In genomic region chr19:17209126-17210036, GRCh38 we compare ENCODE assay signal across 8 cellular contexts. TPM values are rescaled to one million over a fixed set of nuclear protein-coding genes. Genes with fewer than 3 reads are reported as not detected.
A peak's percentile ranks its signal among the peaks of the same experiment; 100 is the strongest.
DNase-seq lines count a peak whose midpoint lies in the region; ATAC-seq and TF ChIP-seq lines count a peak whose summit lies in the region.

No MANE protein-coding gene starts in this region.

- intact Hi-C loops in sciatic nerve (cut with DNase I) = loop anchor here (10.0 kb wide), 1 partner anchor 65 kb away; no protein-coding TSS in a partner anchor

- TF ChIP-seq CTCF in HFFc6 (IDR thresholded peaks at IDR 0.05) (no peak), WTC11 (IDR thresholded peaks at IDR 0.05) (no peak)

- peaks cover 8% of the 10 kb centered on the region; the same call in 1 of the 2 replicates for H3K27me3 Mint-ChIP-seq in HFFc6 (ENCODE audit: insufficient read depth)
- no peaks in the 10 kb centered on the region for H3K27me3 Mint-ChIP-seq in WTC11 (ENCODE audit: low read depth)

- peak overlapping the region; percentile 42; the same call in 1 of the 2 replicates for H3K27ac Mint-ChIP-seq in HFFc6
- H3K27ac Mint-ChIP-seq in WTC11 = peak overlapping the region; percentile 95

- CTCF ChIA-PET in WTC11 (lab: Charles Lee) = interaction anchor here (0.9 to 1.6 kb wide), 3 partner anchors 17 to 95 kb away, joined by 3 to 7 read pairs (median 3); partner anchors contain the start of gene OCEL1

- H3K4me1 Mint-ChIP-seq in HFFc6 (ENCODE audit: low read depth) = peaks cover 11% of the 10 kb centered on the region
- H3K4me1 Mint-ChIP-seq in WTC11 = peaks cover 13% of the 10 kb centered on the region

- DNase-seq in Caki2 (ENCODE audit: low read depth) (peak; percentile 71), HFFc6 (peak; percentile 7), WTC11 (ENCODE audit: low spot score) (peak; percentile 100), glomerular visceral epithelial cell (ENCODE audit: extremely low spot score) (peak; percentile 52), sciatic nerve (ENCODE audit: low spot score) (no peak)
- peak; percentile 71 for DNase-seq in stimulated activated naive CD8-positive, alpha-beta T cell treated with anti-CD3 and anti-CD28 coated beads, Interleukin-15, Interleukin-2, amounts not matched to agents 100 U/mL and 50 U/mL, for 24 hours
- no peak for DNase-seq in NK-92 treated with Interleukin-12 subunit alpha and Interleukin-12 subunit beta, amount 100 ng/mL, for 24 hours (lab: John Stamatoyannopoulos, UW)

- peak; percentile 95 for ATAC-seq in WTC11
- ATAC-seq in stimulated activated naive CD8-positive, alpha-beta T cell treated with anti-CD3 and anti-CD28 coated beads, Interleukin-15, Interleukin-2, amounts not matched to agents 100 U/mL and 50 U/mL, for 24 hours = peak; percentile 29
- no peak for ATAC-seq in sciatic nerve
- no peak for ATAC-seq in GM21447 (IDR thresholded peaks at IDR 0.05; ENCODE audit: unreplicated experiment)

- in situ Hi-C loops in Caki2 (cut with HindIII; ENCODE audit: low pct_unique_long_range_greater_than_20kb, low sequenced_read_pairs) = no loop called here

- H3K9me3 Mint-ChIP-seq in HFFc6 = no peaks in the 10 kb centered on the region
- no peaks in the 10 kb centered on the region for H3K9me3 Mint-ChIP-seq in WTC11

- H3K4me3 Mint-ChIP-seq in HFFc6 (no peak overlapping the region), WTC11 (peak overlapping the region; percentile 40; the same call in 1 of the 2 replicates)

- H3K36me3 Mint-ChIP-seq in HFFc6 (ENCODE audit: low read depth) (peaks cover 26% of the 10 kb centered on the region), WTC11 (peaks cover 17% of the 10 kb centered on the region)

- POLR2A ChIA-PET in WTC11 (lab: Charles Lee) = no interaction called here

TF ChIP-seq in WTC11, 78 proteins besides CTCF, POLR2A, EP300 and RAD21:
- TF ChIP-seq E2F5 (CRISPR knock-in tag; IDR thresholded peaks at IDR 0.05) (no peak), CREB1 (CRISPR knock-in tag; IDR thresholded peaks at IDR 0.05) (no peak), TP53 (CRISPR knock-in tag; IDR thresholded peaks at IDR 0.05) (no peak), SP1 (CRISPR knock-in tag; conservative IDR thresholded peaks at IDR 0.05) (peak; percentile 76), NR1H2 (CRISPR knock-in tag; IDR thresholded peaks at IDR 0.05) (no peak), ERG (CRISPR knock-in tag; IDR thresholded peaks at IDR 0.05) (no peak), MAX (CRISPR knock-in tag; IDR thresholded peaks at IDR 0.05) (peak; percentile 55; the same call in 1 of the 2 replicates), ATF1 (CRISPR knock-in tag; IDR thresholded peaks at IDR 0.05) (no peak), CDX4 (CRISPR knock-in tag; IDR thresholded peaks at IDR 0.05; ENCODE audit: borderline replicate concordance) (no peak), JUN (CRISPR knock-in tag; IDR thresholded peaks at IDR 0.05) (no peak), HMGA2 (CRISPR knock-in tag; IDR thresholded peaks at IDR 0.05) (no peak), STAT6 (CRISPR knock-in tag; conservative IDR thresholded peaks at IDR 0.05; ENCODE audit: low read depth) (no peak), USF1 (CRISPR knock-in tag; IDR thresholded peaks at IDR 0.05) (no peak), ESRRA (CRISPR knock-in tag; IDR thresholded peaks at IDR 0.05; ENCODE audit: borderline replicate concordance) (no peak), FOXP1 (CRISPR knock-in tag; IDR thresholded peaks at IDR 0.05; ENCODE audit: borderline replicate concordance) (peak; percentile 48; the same call in 1 of the 2 replicates)

RNA-seq across cellular contexts. Expression of gene USE1, which starts 5.8 kb away (rescaled TPM):
- total RNA-seq in Caki2 (2014; rRNA removed; shearing (Covaris generic); ENCODE audit: low replicate concordance) = 59.3 and 78.1 TPM in 2 replicates
- total RNA-seq in HFFc6 (2021; fragmentation: NEBNext Ultra II Directional; extraction: Animal tissue kit (Norgen Biotek cat#: 25700)) = 10 to 100 TPM; 23.5 to 29.3 (median 25.7) TPM
- total RNA-seq in WTC11 (2021) (13.9 to 15.4 TPM (median 14.2 TPM) in 3 replicates), sciatic nerve (27.4 TPM)

RNA-seq across cellular contexts. Expression of gene OCEL1, which starts 16.6 kb away (rescaled TPM):
- total RNA-seq in Caki2 (2014; rRNA removed; shearing (Covaris generic); ENCODE audit: low replicate concordance) = 6.5 and 26.0 TPM in 2 replicates
- total RNA-seq in HFFc6 (2021; fragmentation: NEBNext Ultra II Directional; extraction: Animal tissue kit (Norgen Biotek cat#: 25700)) = 10 to 100 TPM; 13.0 to 20.3 (median 17.4) TPM
- total RNA-seq in WTC11 (2021) = 34.0 to 51.6 TPM (median 40.9 TPM) in 3 replicates
- 23.4 TPM for total RNA-seq in sciatic nerve

RNA-seq across cellular contexts. Expression of gene NR2F6, which starts 36.3 kb away (rescaled TPM):
- total RNA-seq in Caki2 (2014; rRNA removed; shearing (Covaris generic); ENCODE audit: low replicate concordance) = 121 and 145 TPM in 2 replicates
- 10 to 100 TPM; 46.1 to 61.9 (median 49.3) TPM for total RNA-seq in HFFc6 (2021; fragmentation: NEBNext Ultra II Directional; extraction: Animal tissue kit (Norgen Biotek cat#: 25700))
- total RNA-seq in WTC11 (2021) (144 to 149 TPM (median 145 TPM) in 3 replicates), sciatic nerve (23.9 TPM)

RNA-seq across cellular contexts. Expression of gene USHBP1, which starts 55.2 kb away (rescaled TPM):
- total RNA-seq in Caki2 (2014; rRNA removed; shearing (Covaris generic); ENCODE audit: low replicate concordance) = not detected in 2 replicates
- not detected for total RNA-seq in HFFc6 (2021; fragmentation: NEBNext Ultra II Directional; extraction: Animal tissue kit (Norgen Biotek cat#: 25700))
- total RNA-seq in WTC11 (2021) (10.9 to 14.2 TPM (median 12.3 TPM) in 3 replicates), sciatic nerve (9.6 TPM)

RNA-seq across cellular contexts. Expression of gene BABAM1, which starts 57.9 kb away (rescaled TPM):
- total RNA-seq in Caki2 (2014; rRNA removed; shearing (Covaris generic); ENCODE audit: low replicate concordance) = 247 and 320 TPM in 2 replicates
- total RNA-seq in HFFc6 (2021; fragmentation: NEBNext Ultra II Directional; extraction: Animal tissue kit (Norgen Biotek cat#: 25700)) = 100 to 1,000 TPM; 105 to 128 (median 120) TPM
- total RNA-seq in WTC11 (2021) = 139 to 147 TPM (median 146 TPM) in 3 replicates
- total RNA-seq in sciatic nerve = 66.6 TPM

Comparison
In these comparisons a context has a peak if more than half of its experiments do, and no peak if none do; other contexts are left out.
1. DNase-seq: peak in Caki2 (single experiment), HFFc6 (single experiment), WTC11 (single experiment), glomerular visceral epithelial cell (single experiment) and stimulated activated naive CD8-positive, alpha-beta T cell treated with anti-CD3 and anti-CD28 coated beads, Interleukin-15, Interleukin-2, amounts not matched to agents 100 U/mL and 50 U/mL, for 24 hours (single experiment); none in sciatic nerve (single experiment) and NK-92 treated with Interleukin-12 subunit alpha and Interleukin-12 subunit beta, amount 100 ng/mL, for 24 hours (single experiment).
2. ATAC-seq: peak in WTC11 (single experiment) and stimulated activated naive CD8-positive, alpha-beta T cell treated with anti-CD3 and anti-CD28 coated beads, Interleukin-15, Interleukin-2, amounts not matched to agents 100 U/mL and 50 U/mL, for 24 hours (single experiment); none in sciatic nerve (single experiment) and GM21447 (single experiment).